In the genomic region with DNA sequence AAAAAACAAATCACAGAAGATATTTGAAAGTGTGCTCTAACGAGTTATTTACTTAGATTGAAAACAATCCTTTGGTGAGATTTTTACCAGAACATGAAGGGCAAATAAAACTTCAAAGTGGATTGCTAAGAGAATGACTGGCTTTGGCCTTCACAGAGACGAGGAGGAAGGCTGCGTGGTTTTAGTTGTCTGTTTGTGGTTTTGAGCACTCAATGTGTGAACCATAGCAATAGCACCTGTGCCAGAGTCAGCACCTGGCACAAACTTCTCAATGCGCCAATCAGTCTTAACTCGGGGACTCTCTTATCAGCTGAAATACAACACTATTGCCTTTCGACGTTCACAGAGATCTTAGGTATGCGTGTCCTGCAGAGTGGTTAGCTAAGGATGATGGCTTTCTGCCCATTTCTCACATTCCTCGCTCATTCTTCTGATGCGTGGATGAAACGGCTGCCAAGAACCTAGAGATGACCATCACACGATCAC, we compare ENCODE assay signal across 8 cellular contexts.
DNase-seq lines count a peak whose midpoint lies in the region; ATAC-seq lines count a peak whose summit lies in the region.

No MANE protein-coding gene starts in this region.

- H3K9me3 Mint-ChIP-seq in activated T-helper 2 cell treated with anti-CD3 and anti-CD28 coated beads, Interferon-gamma antibody, Interleukin-2, Interleukin-4, amounts not matched to agents 10 μg/mL and 5 μg/mL and 100 μg/mL, durations not matched to agents 14 hours and 24 hours and 36 hours = no peaks in the 10 kb centered on the region

- H3K4me1 ChIP-seq in Karpas-422 (ENCODE audit: low read length) = peaks cover 43% of the 10 kb centered on the region
- H3K4me1 ChIP-seq in mesenchymal stem cell (ENCODE audit: control insufficient read depth, insufficient read depth, low read depth, low read length) = peaks cover 35% of the 10 kb centered on the region

- H3K36me3 Mint-ChIP-seq in activated T-helper 2 cell treated with anti-CD3 and anti-CD28 coated beads, Interferon-gamma antibody, Interleukin-2, Interleukin-4, amounts not matched to agents 10 μg/mL and 5 μg/mL and 100 μg/mL, durations not matched to agents 14 hours and 24 hours and 36 hours (ENCODE audit: low read depth) = peaks cover 71% of the 10 kb centered on the region

- no peak overlapping the region for H3K4me2 ChIP-seq in Karpas-422 (ENCODE audit: low read depth, low read length, poor library complexity, severe bottlenecking)
- H3K4me2 ChIP-seq in mesenchymal stem cell (ENCODE audit: low read length, poor library complexity, severe bottlenecking) = no peak overlapping the region

- peak overlapping the region; percentile 26 for H3K4me3 Mint-ChIP-seq in activated T-helper 2 cell treated with anti-CD3 and anti-CD28 coated beads, Interferon-gamma antibody, Interleukin-2, Interleukin-4, amounts not matched to agents 10 μg/mL and 5 μg/mL and 100 μg/mL, durations not matched to agents 14 hours and 24 hours and 36 hours (ENCODE audit: low read depth)

- H3K27me3 ChIP-seq in Karpas-422 (ENCODE audit: low read length) (no peaks in the 10 kb centered on the region), mesenchymal stem cell (ENCODE audit: control insufficient read depth in 1 of 2, insufficient read depth in 1 of 2, low read length in 2 of 2) (no peaks in the 10 kb centered on the region)

- H2BK15ac ChIP-seq in mesenchymal stem cell (ENCODE audit: low read depth, poor library complexity, severe bottlenecking) = no peak overlapping the region

- peaks cover 83% of the 10 kb centered on the region for H3K4me1 Mint-ChIP-seq in activated T-helper 2 cell treated with anti-CD3 and anti-CD28 coated beads, Interferon-gamma antibody, Interleukin-2, Interleukin-4, amounts not matched to agents 10 μg/mL and 5 μg/mL and 100 μg/mL, durations not matched to agents 14 hours and 24 hours and 36 hours (ENCODE audit: low read depth)

- DNase-seq in EH (ENCODE audit: low read depth) (peak; percentile 86), Karpas-422 (no peak), mesenchymal stem cell (no peak), NCI-H526 treated with DMSO at 0.1 percent for 48 hours (lab: John Stamatoyannopoulos, UW) (no peak), ecto neural progenitor cell (ENCODE audit: low spot score) (no peak), NCI-H187 (lab: John Stamatoyannopoulos, UW) (no peak)
- DNase-seq in activated T-helper 2 cell treated with anti-CD3 and anti-CD28 coated beads, Interferon-gamma antibody, Interleukin-2, Interleukin-4, amounts not matched to agents 10 μg/mL and 5 μg/mL and 100 μg/mL, durations not matched to agents 14 hours and 24 hours and 36 hours (ENCODE audit: low spot score) = peak; percentile 68

- no peak overlapping the region for H2BK120ac ChIP-seq in mesenchymal stem cell (ENCODE audit: low read depth, low read length)

- H4K91ac ChIP-seq in mesenchymal stem cell (ENCODE audit: low read length) = no peak overlapping the region

- H3K36me3 ChIP-seq in Karpas-422 (ENCODE audit: insufficient read depth, low read length) (peaks cover 10% of the 10 kb centered on the region), mesenchymal stem cell (ENCODE audit: control insufficient read depth in 1 of 2, insufficient read depth in 2 of 2, low read depth in 1 of 2, low read length in 2 of 2) (peaks cover 7 to 43% of the 10 kb centered on the region in 2 experiments)

- peak overlapping the region; percentile 53 for H3K27ac ChIP-seq in Karpas-422 (ENCODE audit: low read length)
- H3K27ac ChIP-seq in mesenchymal stem cell (ENCODE audit: low read length, poor library complexity, severe bottlenecking) = peak overlapping the region; percentile 75

- H3K4ac ChIP-seq in mesenchymal stem cell (ENCODE audit: low read depth in 1 of 2, low read length in 2 of 2) = no peak overlapping the region

- H3K4me3 ChIP-seq in Karpas-422 (ENCODE audit: low read length) (no peak overlapping the region), mesenchymal stem cell (ENCODE audit: insufficient read depth in 1 of 2, low read depth in 1 of 2, low read length in 2 of 2) (no peak overlapping the region)

- H3K9ac ChIP-seq in Karpas-422 (ENCODE audit: low read length) (0 out of 2 replicates have a peak overlapping the region, but pooled peaks have one; percentile 2), mesenchymal stem cell (ENCODE audit: low read length) (no peak overlapping the region)

- intact Hi-C loops in activated T-helper 2 cell treated with anti-CD3 and anti-CD28 coated beads, Interferon-gamma antibody, Interleukin-2, Interleukin-4, amounts not matched to agents 10 μg/mL and 5 μg/mL and 100 μg/mL, durations not matched to agents 14 hours and 24 hours and 36 hours (cut with micrococcal nuclease) = loop anchor here (1.0 to 10.0 kb wide), 6 partner anchors 7 to 408 kb away; a partner anchor contains a TSS

- no peaks in the 10 kb centered on the region for H4K20me1 ChIP-seq in Karpas-422 (ENCODE audit: insufficient read depth, low read depth, low read length)

- no peaks in the 10 kb centered on the region for H3K9me2 ChIP-seq in Karpas-422 (replicated peaks; ENCODE audit: insufficient read depth, low read length)

- H3K27me3 Mint-ChIP-seq in activated T-helper 2 cell treated with anti-CD3 and anti-CD28 coated beads, Interferon-gamma antibody, Interleukin-2, Interleukin-4, amounts not matched to agents 10 μg/mL and 5 μg/mL and 100 μg/mL, durations not matched to agents 14 hours and 24 hours and 36 hours (ENCODE audit: low read depth) = no peaks in the 10 kb centered on the region

- H4K8ac ChIP-seq in mesenchymal stem cell (ENCODE audit: low read length) = no peak overlapping the region

- peaks cover 10% of the 10 kb centered on the region for H3K79me1 ChIP-seq in mesenchymal stem cell (replicated peaks; ENCODE audit: low read length, poor library complexity, severe bottlenecking)

- peaks cover 2% of the 10 kb centered on the region; the same call in 1 of the 2 replicates for H3K79me2 ChIP-seq in Karpas-422 (ENCODE audit: low read length)

- peak; percentile 63 for ATAC-seq in GM21526 (IDR thresholded peaks at IDR 0.05; ENCODE audit: low FRiP score, unreplicated experiment)

- WGBS in mesenchymal stem cell = 91% methylated on average over 12 of the region's 12 CpGs

- H2AFZ ChIP-seq in Karpas-422 (ENCODE audit: low read length) (no peak overlapping the region), mesenchymal stem cell (ENCODE audit: low read depth, low read length) (no peak overlapping the region)

- H3K9me3 ChIP-seq in Karpas-422 (ENCODE audit: low read length) = no peaks in the 10 kb centered on the region
- no peaks in the 10 kb centered on the region for H3K9me3 ChIP-seq in mesenchymal stem cell (ENCODE audit: control insufficient read depth, low read length)

- no peak overlapping the region for H3K23ac ChIP-seq in mesenchymal stem cell (ENCODE audit: low read length in 2 of 2)

- peak overlapping the region; percentile 98 for H3K27ac Mint-ChIP-seq in activated T-helper 2 cell treated with anti-CD3 and anti-CD28 coated beads, Interferon-gamma antibody, Interleukin-2, Interleukin-4, amounts not matched to agents 10 μg/mL and 5 μg/mL and 100 μg/mL, durations not matched to agents 14 hours and 24 hours and 36 hours

- H2BK5ac ChIP-seq in mesenchymal stem cell (ENCODE audit: low read depth, low read length, poor library complexity, severe bottlenecking) = no peak overlapping the region

- no peak overlapping the region for H3K14ac ChIP-seq in mesenchymal stem cell (ENCODE audit: low read length in 2 of 2)

- H2BK12ac ChIP-seq in mesenchymal stem cell (ENCODE audit: low read length in 2 of 2) = peak overlapping the region; percentile 11 to 12

- no peak overlapping the region for H2AK5ac ChIP-seq in mesenchymal stem cell (ENCODE audit: low read length, severe bottlenecking)

- no peak overlapping the region for H3K18ac ChIP-seq in mesenchymal stem cell (ENCODE audit: low read depth in 1 of 2, low read length in 2 of 2)

Comparison
In these comparisons a context has a peak if more than half of its experiments do, and no peak if none do; other contexts are left out.
1. DNase-seq: peak in EH (single experiment) and activated T-helper 2 cell treated with anti-CD3 and anti-CD28 coated beads, Interferon-gamma antibody, Interleukin-2, Interleukin-4, amounts not matched to agents 10 μg/mL and 5 μg/mL and 100 μg/mL, durations not matched to agents 14 hours and 24 hours and 36 hours (single experiment); none in Karpas-422 (single experiment), mesenchymal stem cell (single experiment), NCI-H526 treated with DMSO at 0.1 percent for 48 hours (single experiment), ecto neural progenitor cell (single experiment) and NCI-H187 (0 of 2).